Comparison of ENCODE assay signal across 8 cellular contexts in genomic region chr12:52280796-52281560, GRCh38.
DNase-seq lines count a peak whose midpoint lies in the region; TF ChIP-seq lines count a peak whose summit lies in the region.

No MANE protein-coding gene starts in this region.

- DNase-seq in AG09319 (ENCODE audit: extremely low read depth, low read depth) (peak; percentile 96), OCI-M1 (lab: John Stamatoyannopoulos, UW) (peak; percentile 43), fibroblast of gingiva (ENCODE audit: low read depth) (peak; percentile 99), non-pigmented ciliary epithelial cell (ENCODE audit: low read depth) (peak; percentile 87), globus pallidus (ENCODE audit: low spot score) (no peak), HEK293T (ENCODE audit: extremely low spot score) (no peak), pons (ENCODE audit: low spot score) (no peak), NCI-H128 (lab: John Stamatoyannopoulos, UW; ENCODE audit: unreplicated experiment) (no peak)

- TF ChIP-seq CTCF in AG09319 (IDR thresholded peaks at IDR 0.05; ENCODE audit: low read depth, low read length): no peak

- CTCF ChIA-PET in HEK293T (lab: Yijun Ruan, JAX): interaction anchor here (0.7 to 2.2 kb wide), 2 partner anchors 11 to 91 kb away, joined by 3 to 17 read pairs; no protein-coding TSS in a partner anchor

- POLR2A ChIA-PET in HEK293T (lab: Yijun Ruan, JAX): no interaction called here

TF ChIP-seq in HEK293T, 16 proteins besides CTCF, POLR2A, EP300 and RAD21:
- TF ChIP-seq SP1 (IDR thresholded peaks at IDR 0.05): no peak
- TF ChIP-seq ARNT (IDR thresholded peaks at IDR 0.05): no peak
- TF ChIP-seq L3MBTL2 (conservative IDR thresholded peaks at IDR 0.05): no peak
- TF ChIP-seq ZNF384 (IDR thresholded peaks at IDR 0.05): no peak
- no peak for TF ChIP-seq BHLHE40 (IDR thresholded peaks at IDR 0.05; ENCODE audit: borderline replicate concordance)
- TF ChIP-seq, protein P1, sequence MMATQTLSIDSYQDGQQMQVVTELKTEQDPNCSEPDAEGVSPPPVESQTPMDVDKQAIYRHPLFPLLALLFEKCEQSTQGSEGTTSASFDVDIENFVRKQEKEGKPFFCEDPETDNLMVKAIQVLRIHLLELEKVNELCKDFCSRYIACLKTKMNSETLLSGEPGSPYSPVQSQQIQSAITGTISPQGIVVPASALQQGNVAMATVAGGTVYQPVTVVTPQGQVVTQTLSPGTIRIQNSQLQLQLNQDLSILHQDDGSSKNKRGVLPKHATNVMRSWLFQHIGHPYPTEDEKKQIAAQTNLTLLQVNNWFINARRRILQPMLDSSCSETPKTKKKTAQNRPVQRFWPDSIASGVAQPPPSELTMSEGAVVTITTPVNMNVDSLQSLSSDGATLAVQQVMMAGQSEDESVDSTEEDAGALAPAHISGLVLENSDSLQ (IDR thresholded peaks at IDR 0.05): no peak
- TF ChIP-seq LEF1 (IDR thresholded peaks at IDR 0.05; ENCODE audit: borderline replicate concordance): no peak
- TF ChIP-seq FOXA1 (IDR thresholded peaks at IDR 0.05): no peak
- TF ChIP-seq HDGF (IDR thresholded peaks at IDR 0.05; ENCODE audit: borderline replicate concordance): no peak
- no peak for TF ChIP-seq NFRKB (IDR thresholded peaks at IDR 0.05)
- no peak for TF ChIP-seq SUZ12 (IDR thresholded peaks at IDR 0.05)
- TF ChIP-seq FOXM1 (IDR thresholded peaks at IDR 0.05; ENCODE audit: borderline replicate concordance): no peak
- TF ChIP-seq CTBP1 (IDR thresholded peaks at IDR 0.05; ENCODE audit: borderline replicate concordance): no peak
- no peak for TF ChIP-seq FOXK2 (IDR thresholded peaks at IDR 0.05)
- no peak for TF ChIP-seq TARDBP (IDR thresholded peaks at IDR 0.05)
- TF ChIP-seq ELF4 (IDR thresholded peaks at IDR 0.05): no peak

Comparison
In these comparisons a context has a peak if more than half of its experiments do, and no peak if none do; other contexts are left out.
1. DNase-seq: peak in AG09319 (single experiment), OCI-M1 (single experiment), fibroblast of gingiva (single experiment) and non-pigmented ciliary epithelial cell (single experiment); none in globus pallidus (single experiment), HEK293T (single experiment), pons (single experiment) and NCI-H128 (single experiment).